In genomic region chr15:56469484-56469883, GRCh38 we compare ENCODE assay signal across 25 cellular contexts. TPM values are rescaled to one million over a fixed set of nuclear protein-coding genes. Genes with fewer than 3 reads are reported as not detected.
A peak's percentile ranks its signal among the peaks of the same experiment; 100 is the strongest.
DNase-seq lines count a peak whose midpoint lies in the region; ATAC-seq and TF ChIP-seq lines count a peak whose summit lies in the region.
"Had no signal": no experiment of that assay in that cellular context is flagged by ENCODE, and none has a peak within 500 bp of the region (broad histone marks: within the 10 kb centered on the region; RNA-seq: fewer than 3 reads in every experiment).

No MANE protein-coding gene starts in this region.

- H3K27ac ChIP-seq in duodenal mucosa (ENCODE audit: low read depth, low read length): no peak overlapping the region
- no peak overlapping the region for H3K27ac ChIP-seq in osteoblast (ENCODE audit: low read depth, low read length)
- H3K27ac ChIP-seq: sigmoid colon had no signal

- H3K36me3 ChIP-seq in duodenal mucosa (ENCODE audit: control insufficient read depth in 1 of 2, insufficient read depth in 2 of 2, low read length in 2 of 2): no peaks in the 10 kb centered on the region
- H3K36me3 ChIP-seq in osteoblast (ENCODE audit: insufficient read depth, low read length): no peaks in the 10 kb centered on the region
- H3K36me3 ChIP-seq: sigmoid colon had no signal

- H3K4me3 ChIP-seq in NB4 (ENCODE audit: low read depth, low read length): no peak overlapping the region
- peak overlapping the region; percentile 16 to 17 for H3K4me3 ChIP-seq in duodenal mucosa (ENCODE audit: low read depth in 1 of 2, low read length in 2 of 2)
- no peak overlapping the region for H3K4me3 ChIP-seq in osteoblast (ENCODE audit: insufficient read depth, low read length)
- H3K4me3 ChIP-seq: sigmoid colon had no signal

- peaks cover 31% of the 10 kb centered on the region for H3K4me1 Mint-ChIP-seq in Calu3 (ENCODE audit: low read depth, unreplicated experiment)

- H3K4me1 ChIP-seq in duodenal mucosa (ENCODE audit: control insufficient read depth in 1 of 2, insufficient read depth in 2 of 2, low read length in 2 of 2) (peaks cover 21 to 24% of the 10 kb centered on the region in 2 donors), osteoblast (ENCODE audit: insufficient read depth, low read length) (peaks cover 6% of the 10 kb centered on the region)

- TF ChIP-seq POLR2A in NB4 (IDR thresholded peaks at IDR 0.05; ENCODE audit: extremely low read depth, insufficient read length): no peak

- DNase-seq in Calu3 (no peak), NB4 (ENCODE audit: low read depth) (peak; percentile 62), osteoblast (ENCODE audit: insufficient read length, low spot score, missing footprints) (no peak), T-helper 2 cell (no peak)
- no peak for DNase-seq in activated naive CD4-positive, alpha-beta T cell treated with anti-CD3 and anti-CD28 coated beads, Interleukin-2, amount 50 U/mL, for 16 hours
- DNase-seq: activated CD4-positive, alpha-beta T cell treated with anti-CD3 and anti-CD28 coated beads, Interleukin-2, amount 10 ng/mL, durations not matched to agents 7 days and 5 days; activated CD8-positive, alpha-beta memory T cell treated with anti-CD3 and anti-CD28 coated beads, Interleukin-2, amount 10 ng/mL, durations not matched to agents 7 days and 5 days; aorta; caudate nucleus; CD4-positive, alpha-beta T cell; DMS153; effector CD4-positive, alpha-beta T cell; HFFc6; hippocampal formation; left ventricle myocardium superior; midbrain; NCI-H1436 treated with DMSO at 0.1 percent for 48 hours; NCI-H2171; NCI-H524; sigmoid colon had no signal

- no peak overlapping the region for H3K4me3 Mint-ChIP-seq in Calu3 (ENCODE audit: low read depth, unreplicated experiment)
- H3K4me3 Mint-ChIP-seq: activated CD4-positive, alpha-beta T cell treated with anti-CD3 and anti-CD28 coated beads, Interleukin-2, amount 10 ng/mL, durations not matched to agents 7 days and 5 days; activated CD8-positive, alpha-beta memory T cell treated with anti-CD3 and anti-CD28 coated beads, Interleukin-2, amount 10 ng/mL, durations not matched to agents 7 days and 5 days had no signal

- H4K20me1 ChIP-seq in osteoblast (ENCODE audit: insufficient read depth, low read length): no peaks in the 10 kb centered on the region

- H3K4me2 ChIP-seq in osteoblast (ENCODE audit: insufficient read depth, low read length): no peak overlapping the region

- TF ChIP-seq CTCF in Calu3 (IDR thresholded peaks at IDR 0.05; ENCODE audit: unreplicated experiment) (no peak), NB4 (IDR thresholded peaks at IDR 0.05; ENCODE audit: low read depth, low read length) (no peak), osteoblast (IDR thresholded peaks at IDR 0.05; ENCODE audit: extremely low read depth, low read depth, low read length) (no peak)

- H3K27ac Mint-ChIP-seq in Calu3 (ENCODE audit: unreplicated experiment): peak overlapping the region; percentile 29
- H3K27ac Mint-ChIP-seq: activated CD8-positive, alpha-beta memory T cell treated with anti-CD3 and anti-CD28 coated beads, Interleukin-2, amount 10 ng/mL, durations not matched to agents 7 days and 5 days; HFFc6; progenitor cell of endocrine pancreas had no signal

- H3K9me3 ChIP-seq in duodenal mucosa (ENCODE audit: control insufficient read depth in 1 of 2, low read length in 2 of 2) (no peaks in the 10 kb centered on the region), osteoblast (ENCODE audit: low read depth, low read length) (no peaks in the 10 kb centered on the region)
- H3K9me3 ChIP-seq: sigmoid colon had no signal

- H3K27me3 Mint-ChIP-seq in Calu3 (ENCODE audit: unreplicated experiment): no peaks in the 10 kb centered on the region

- no TSS peak for BruUV-seq in Calu3 (replicated peaks; lab: Mats Ljungman, UMichigan)

- CTCF ChIA-PET in Calu3 (lab: Charles Lee): interaction anchor here (1.5 kb wide), 1 partner anchor 404 kb away, joined by 3 read pairs; no protein-coding TSS in a partner anchor

- H3K79me2 ChIP-seq in osteoblast (ENCODE audit: insufficient read depth, low read length): no peaks in the 10 kb centered on the region

- no peaks in the 10 kb centered on the region for H3K9me3 Mint-ChIP-seq in Calu3 (ENCODE audit: low read depth, unreplicated experiment)
- H3K9me3 Mint-ChIP-seq: activated CD4-positive, alpha-beta T cell treated with anti-CD3 and anti-CD28 coated beads, Interleukin-2, amount 10 ng/mL, durations not matched to agents 7 days and 5 days; activated naive CD4-positive, alpha-beta T cell treated with anti-CD3 and anti-CD28 coated beads, Interleukin-2, amount 50 U/mL, for 72 hours; CD4-positive, alpha-beta T cell; HFFc6 had no signal

- H2AFZ ChIP-seq in osteoblast (ENCODE audit: low read length): peak overlapping the region; percentile 52

- H3K36me3 Mint-ChIP-seq in Calu3 (ENCODE audit: insufficient read depth, unreplicated experiment): peaks cover 7% of the 10 kb centered on the region

- H3K27me3 ChIP-seq in duodenal mucosa (ENCODE audit: control insufficient read depth in 1 of 2, insufficient read depth in 2 of 2, low read length in 2 of 2): no peaks in the 10 kb centered on the region
- H3K27me3 ChIP-seq in osteoblast (ENCODE audit: insufficient read depth, low read length): peaks cover 24% of the 10 kb centered on the region
- H3K27me3 ChIP-seq: sigmoid colon had no signal

- no peak overlapping the region for H3K9ac ChIP-seq in duodenal mucosa (ENCODE audit: low read depth in 1 of 2, low read length in 2 of 2)

- ATAC-seq in GM21825 (IDR thresholded peaks at IDR 0.05; ENCODE audit: unreplicated experiment): no peak
- ATAC-seq: activated CD8-positive, alpha-beta memory T cell treated with anti-CD3 and anti-CD28 coated beads, Interleukin-2, amount 10 ng/mL, durations not matched to agents 7 days and 5 days; activated naive CD4-positive, alpha-beta T cell treated with anti-CD3 and anti-CD28 coated beads, Interleukin-2, amount 50 U/mL, for 72 hours; left ventricle myocardium superior; SK-N-SH treated with all-trans-retinoic acid at 6 μM for 48 hours had no signal

- intact Hi-C loops in Calu3 (cut with micrococcal nuclease; ENCODE audit: unreplicated experiment): no loop called here

RNA-seq across cellular contexts. Expression of gene MNS1, which starts 4.5 kb away (rescaled TPM):
- 25.5 and 37.7 TPM in 2 replicates for total RNA-seq in Calu3 (2022)
- 2.2 and 2.9 TPM in 2 replicates for total RNA-seq in osteoblast

Comparison
In these comparisons a context has a peak if more than half of its experiments do, and no peak if none do; other contexts are left out.
1. H3K4me3 ChIP-seq: peak in duodenal mucosa (2 of 2); none in NB4 (single experiment) and osteoblast (single experiment).